In the genomic region with DNA sequence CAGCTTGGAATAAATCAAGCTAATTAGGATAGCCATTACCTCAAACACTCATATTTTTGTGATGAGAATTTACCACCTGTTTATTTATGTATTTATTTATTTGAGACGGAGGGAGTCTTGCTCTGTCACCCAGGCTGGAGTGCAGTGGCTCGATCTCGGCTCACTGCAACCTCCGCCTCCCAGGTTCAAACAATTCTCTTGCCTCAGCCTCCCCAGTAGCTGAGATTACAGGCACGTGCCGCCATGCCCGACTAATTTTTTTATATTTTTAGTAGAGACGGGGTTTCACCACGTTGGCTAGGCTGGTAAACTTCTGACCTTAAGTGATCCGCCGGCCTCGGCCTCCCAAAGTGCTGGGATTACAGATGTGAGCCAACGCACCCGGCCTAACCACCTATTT, we compare ENCODE assay signal across 9 cellular contexts. TPM values are rescaled to one million over a fixed set of nuclear protein-coding genes. Genes with fewer than 3 reads are reported as not detected.
A peak's percentile ranks its signal among the peaks of the same experiment; 100 is the strongest.
DNase-seq lines count a peak whose midpoint lies in the region; ATAC-seq and TF ChIP-seq lines count a peak whose summit lies in the region.
"Not testable (repeated sequence)": the region's sequence is repeated elsewhere in the genome, so short reads cannot be mapped to it uniquely, and the experiment has no call there.
"Had no signal": no experiment of that assay in that cellular context is flagged by ENCODE, and none has a peak within 500 bp of the region (broad histone marks: within the 10 kb centered on the region; RNA-seq: fewer than 3 reads in every experiment).

No MANE protein-coding gene starts in this region.

- H3K36me3 Mint-ChIP-seq in GM23338 (ENCODE audit: low read depth): not testable (repeated sequence)
- H3K36me3 Mint-ChIP-seq in activated T-cell treated with anti-CD3 and anti-CD28 coated beads, Interleukin-2, amount 50 U/mL, for 4 hours (ENCODE audit: insufficient read depth): peaks cover 14% of the 10 kb centered on the region

- peaks cover 28% of the 10 kb centered on the region for H3K27me3 ChIP-seq in ACC112 (ENCODE audit: insufficient read depth, low read length)
- not testable (repeated sequence) for H3K27me3 ChIP-seq in GM23338 (ENCODE audit: insufficient read depth); cardiac muscle cell; mucosa of rectum (ENCODE audit: control insufficient read depth in 2 of 2, insufficient read depth in 2 of 2, low read length in 2 of 2); gastrocnemius medialis
- peaks cover 30% of the 10 kb centered on the region for H3K27me3 ChIP-seq in PC-9 (ENCODE audit: insufficient read depth, low read depth)

- peak overlapping the region; percentile 77 for H3K4me3 Mint-ChIP-seq in GM23338
- H3K4me3 Mint-ChIP-seq in activated T-cell treated with anti-CD3 and anti-CD28 coated beads, Interleukin-2, amount 50 U/mL, for 4 hours: peak overlapping the region; percentile 89

- H3K27me3 Mint-ChIP-seq in GM23338 (ENCODE audit: insufficient read depth, low read depth, poor library complexity): peaks cover 19% of the 10 kb centered on the region
- not testable (repeated sequence) for H3K27me3 Mint-ChIP-seq in activated T-cell treated with anti-CD3 and anti-CD28 coated beads, Interleukin-2, amount 50 U/mL, for 4 hours (ENCODE audit: low read depth)

- TF ChIP-seq POLR2A in gastrocnemius medialis (IDR thresholded peaks at IDR 0.05): not testable (repeated sequence)

- CTCF ChIA-PET in PC-9 (lab: Charles Lee): not testable (repeated sequence)

- H2AFZ ChIP-seq in ACC112 (ENCODE audit: low read length, unreplicated experiment); GM23338: not testable (repeated sequence)
- H2AFZ ChIP-seq in PC-9: peak overlapping the region; percentile 90; the same call in 1 of the 2 replicates

- not testable (repeated sequence) for H3K36me3 ChIP-seq in ACC112 (ENCODE audit: insufficient read depth, low read length); GM23338 (ENCODE audit: insufficient read depth); PC-9 (ENCODE audit: low read depth); cardiac muscle cell; gastrocnemius medialis
- peaks cover 5 to 12% of the 10 kb centered on the region in 2 donors for H3K36me3 ChIP-seq in mucosa of rectum (ENCODE audit: control insufficient read depth in 2 of 2, insufficient read depth in 2 of 2, low read length in 2 of 2)

- not testable (repeated sequence) for H3K27ac Mint-ChIP-seq in GM23338

- POLR2A ChIA-PET in PC-9 (lab: Charles Lee; ENCODE audit: unreplicated experiment): interaction anchor here (0.6 kb wide), 1 partner anchor 113 kb away, joined by 7 read pairs; no protein-coding TSS in a partner anchor

- not testable (repeated sequence) for ATAC-seq in GM23338; activated T-cell treated with anti-CD3 and anti-CD28 coated beads, Interleukin-2, amount 50 U/mL, for 4 hours; gastrocnemius medialis

- not testable (repeated sequence) for H3F3A ChIP-seq in GM23338 (replicated peaks; ENCODE audit: low read depth)
- H3F3A ChIP-seq in PC-9 (ENCODE audit: insufficient read depth, low read depth): peaks cover 14% of the 10 kb centered on the region; the same call in 1 of the 2 replicates

- not testable (repeated sequence) for H3K4me1 ChIP-seq in ACC112 (ENCODE audit: control insufficient read depth, insufficient read depth, low read length, unreplicated experiment); cardiac muscle cell (ENCODE audit: low read depth); mucosa of rectum (ENCODE audit: control insufficient read depth in 2 of 2, insufficient read depth in 2 of 2, low read length in 2 of 2)
- H3K4me1 ChIP-seq in GM23338 (ENCODE audit: insufficient read depth): peaks cover 35% of the 10 kb centered on the region
- peaks cover 13% of the 10 kb centered on the region for H3K4me1 ChIP-seq in PC-9 (replicated peaks; ENCODE audit: insufficient read depth)
- H3K4me1 ChIP-seq in gastrocnemius medialis: peaks cover 25 to 50% of the 10 kb centered on the region in 2 donors

- H3K9ac ChIP-seq in mucosa of rectum (ENCODE audit: low read depth in 1 of 2, low read length in 2 of 2): peak overlapping the region; percentile 72 to 85

- H3K9me2 ChIP-seq in GM23338 (ENCODE audit: insufficient read depth); PC-9 (ENCODE audit: insufficient read depth): not testable (repeated sequence)

- not testable (repeated sequence) for H3K9me3 ChIP-seq in PC-9 (ENCODE audit: insufficient read depth, low read depth); cardiac muscle cell (ENCODE audit: low read depth); mucosa of rectum (ENCODE audit: control insufficient read depth in 2 of 2, low read length in 2 of 2); gastrocnemius medialis

- intact Hi-C loops in PC-9 (cut with micrococcal nuclease; ENCODE audit: unreplicated experiment); gastrocnemius medialis (cut with DNase I; ENCODE audit: low total_unique reads): not testable (repeated sequence)

- H3K79me2 ChIP-seq in ACC112 (ENCODE audit: control insufficient read depth, insufficient read depth, low read length, unreplicated experiment); GM23338 (replicated peaks; ENCODE audit: insufficient read depth); PC-9 (ENCODE audit: low read depth): not testable (repeated sequence)

- TF ChIP-seq CTCF in GM23338 (conservative IDR thresholded peaks at IDR 0.05; ENCODE audit: low read depth in 2 of 2); PC-9 (conservative IDR thresholded peaks at IDR 0.05); choroid plexus epithelial cell (conservative IDR thresholded peaks at IDR 0.05; ENCODE audit: low read depth, low read length); cardiac muscle cell (IDR thresholded peaks at IDR 0.05; ENCODE audit: low read depth, low read length); gastrocnemius medialis (IDR thresholded peaks at IDR 0.05 in 4 of 5, conservative IDR thresholded peaks at IDR 0.05 in 1 of 5): not testable (repeated sequence)

- not testable (repeated sequence) for DNase-seq in GM23338 (ENCODE audit: low spot score); PC-9; activated T-cell treated with anti-CD3 and anti-CD28 coated beads, Interleukin-2, amount 50 U/mL, for 4 hours; choroid plexus epithelial cell (ENCODE audit: low read depth); cardiac muscle cell (ENCODE audit: low read depth in 1 of 2, low spot score in 1 of 2); gastrocnemius medialis

- H4K20me1 ChIP-seq in GM23338 (replicated peaks; ENCODE audit: insufficient read depth); PC-9 (ENCODE audit: insufficient read depth): not testable (repeated sequence)

- in situ Hi-C loops in gastrocnemius medialis (cut with MboI; ENCODE audit: low sequenced_read_pairs in 4 of 4): not testable (repeated sequence)

- H3K27ac ChIP-seq in ACC112 (ENCODE audit: low read depth, low read length); GM23338 (ENCODE audit: low read depth); PC-9; cardiac muscle cell; mucosa of rectum (ENCODE audit: low read depth in 2 of 2, low read length in 2 of 2): not testable (repeated sequence)
- peak overlapping the region; percentile 79 to 94 (median 91) for H3K27ac ChIP-seq in gastrocnemius medialis

- BruUV-seq in PC-9 (replicated peaks; lab: Mats Ljungman, UMichigan): TSS peak; percentile 57

- not testable (repeated sequence) for H3K9me3 Mint-ChIP-seq in GM23338; activated T-cell treated with anti-CD3 and anti-CD28 coated beads, Interleukin-2, amount 50 U/mL, for 4 hours

- H3K4me3 ChIP-seq in ACC112 (ENCODE audit: low read depth, low read length) (peak overlapping the region; percentile 86), GM23338 (peak overlapping the region; percentile 97), PC-9 (peak overlapping the region; percentile 87), choroid plexus epithelial cell (ENCODE audit: low read depth, low read length) (peak overlapping the region; percentile 77), cardiac muscle cell (peak overlapping the region; percentile 71), mucosa of rectum (ENCODE audit: low read length in 2 of 2) (peak overlapping the region; percentile 79 to 87), gastrocnemius medialis (peak overlapping the region; percentile 70 to 99 (median 80))

- H3K4me2 ChIP-seq in GM23338 (peak overlapping the region; percentile 97), PC-9 (peak overlapping the region; percentile 95)

- H3K4me1 Mint-ChIP-seq in GM23338: peaks cover 38% of the 10 kb centered on the region
- H3K4me1 Mint-ChIP-seq in activated T-cell treated with anti-CD3 and anti-CD28 coated beads, Interleukin-2, amount 50 U/mL, for 4 hours (ENCODE audit: low read depth): peaks cover 38% of the 10 kb centered on the region

RNA-seq across cellular contexts. Expression of gene ZDHHC24, which starts 0.9 kb away (rescaled TPM):
- 10.0 and 13.1 TPM in 2 replicates for total RNA-seq in GM23338 (2014; rRNA removed; shearing (Covaris generic))
- polyA plus RNA-seq in GM23338 (2016; fragmentation: Nextera tagmentation; extraction: Ambion mirVana) (5.6 and 7.3 TPM in 2 replicates), cardiac muscle cell (15.2 and 16.9 TPM in 2 replicates)
- total RNA-seq in PC-9 (2021) (19.4 and 28.7 TPM in 2 replicates), cardiac muscle cell (14.7 and 21.6 TPM in 2 replicates), gastrocnemius medialis (10 to 100 TPM in 2 of 4 donors, 1 to 10 TPM in 2; 7.2 to 13.0 (median 11.2) TPM)
- 1 to 10 TPM; 6.3 to 7.3 (median 6.4) TPM for total RNA-seq in activated T-cell treated with anti-CD3 and anti-CD28 coated beads, Interleukin-2, amount 50 U/mL, for 4 hours

RNA-seq across cellular contexts. Expression of gene ACTN3, which starts 1.8 kb away (rescaled TPM):
- 3.8 and 6.3 TPM in 2 replicates for total RNA-seq in GM23338 (2014; rRNA removed; shearing (Covaris generic))
- 6.0 and 7.3 TPM in 2 replicates for polyA plus RNA-seq in GM23338 (2016; fragmentation: Nextera tagmentation; extraction: Ambion mirVana)
- total RNA-seq in PC-9 (2021): not detected in 2 replicates
- total RNA-seq in activated T-cell treated with anti-CD3 and anti-CD28 coated beads, Interleukin-2, amount 50 U/mL, for 4 hours: under 1 TPM in 2 of 3 donors, not detected in 1; 0.08 to 0.18 TPM
- 74.2 and 189 TPM in 2 replicates for total RNA-seq in cardiac muscle cell
- polyA plus RNA-seq in cardiac muscle cell: 111 and 322 TPM in 2 replicates
- 1 to 10 TPM in 3 of 4 donors, under 1 TPM in 1; 0.85 to 2.4 (median 1.2) TPM for total RNA-seq in gastrocnemius medialis
- total RNA-seq: omental fat pad had no signal

RNA-seq across cellular contexts. Expression of gene CTSF, which starts 23.5 kb away (rescaled TPM):
- 39.9 and 51.1 TPM in 2 replicates for total RNA-seq in GM23338 (2014; rRNA removed; shearing (Covaris generic))
- 20.4 and 21.6 TPM in 2 replicates for polyA plus RNA-seq in GM23338 (2016; fragmentation: Nextera tagmentation; extraction: Ambion mirVana)
- total RNA-seq in PC-9 (2021): 34.3 and 59.2 TPM in 2 replicates
- total RNA-seq in activated T-cell treated with anti-CD3 and anti-CD28 coated beads, Interleukin-2, amount 50 U/mL, for 4 hours: under 1 TPM; 0.33 to 0.89 (median 0.63) TPM
- total RNA-seq in cardiac muscle cell: 15.2 and 45.6 TPM in 2 replicates
- polyA plus RNA-seq in cardiac muscle cell: 16.8 and 51.0 TPM in 2 replicates
- total RNA-seq in gastrocnemius medialis: 10 to 100 TPM; 49.1 to 87.0 (median 60.6) TPM

RNA-seq across cellular contexts. Expression of gene BBS1, which starts 34.5 kb away (rescaled TPM):
- 27.8 and 41.3 TPM in 2 replicates for total RNA-seq in GM23338 (2014; rRNA removed; shearing (Covaris generic))
- 8.7 and 11.6 TPM in 2 replicates for polyA plus RNA-seq in GM23338 (2016; fragmentation: Nextera tagmentation; extraction: Ambion mirVana)
- 56.1 and 63.4 TPM in 2 replicates for total RNA-seq in PC-9 (2021)
- total RNA-seq in activated T-cell treated with anti-CD3 and anti-CD28 coated beads, Interleukin-2, amount 50 U/mL, for 4 hours: 10 to 100 TPM; 13.1 to 13.8 (median 13.6) TPM
- total RNA-seq in cardiac muscle cell: 100 and 106 TPM in 2 replicates
- 59.7 and 62.7 TPM in 2 replicates for polyA plus RNA-seq in cardiac muscle cell
- 10 to 100 TPM; 19.8 to 34.5 (median 31.2) TPM for total RNA-seq in gastrocnemius medialis

RNA-seq across cellular contexts. Expression of gene CCDC87, which starts 47.9 kb away (rescaled TPM):
- total RNA-seq in GM23338 (2014; rRNA removed; shearing (Covaris generic)): 0.74 and 1.2 TPM in 2 replicates
- polyA plus RNA-seq in GM23338 (2016; fragmentation: Nextera tagmentation; extraction: Ambion mirVana) (0.12 and 0.39 TPM in 2 replicates), cardiac muscle cell (1.2 and 4.8 TPM in 2 replicates)
- total RNA-seq in PC-9 (2021) (0.83 and 1.0 TPM in 2 replicates), cardiac muscle cell (2.7 and 3.9 TPM in 2 replicates), gastrocnemius medialis (under 1 TPM in 2 of 4 donors, not detected in 2; 0.13 to 0.41 TPM)
- under 1 TPM; 0.08 to 0.16 (median 0.13) TPM for total RNA-seq in activated T-cell treated with anti-CD3 and anti-CD28 coated beads, Interleukin-2, amount 50 U/mL, for 4 hours

Comparison
In these comparisons a context has a peak if more than half of its experiments do, and no peak if none do; other contexts are left out.
1. RNA of gene ACTN3, which starts 1.8 kb away (total RNA-seq): 74.2 to 189 TPM in cardiac muscle cell; 3.8 to 6.3 TPM in GM23338, 0.85 to 2.4 TPM in gastrocnemius medialis, 0.08 to 0.18 TPM in activated T-cell treated with anti-CD3 and anti-CD28 coated beads, Interleukin-2, amount 50 U/mL, for 4 hours and not detected in PC-9; every median in the first group is over 10 times any median in the second.
2. Peak in every context shown above with its lines, with median percentiles within 50 percentile points of each other: H3K4me3 ChIP-seq.